In genomic region chr10:22271786-22272185, GRCh38 we compare ENCODE assay signal across 22 cellular contexts. TPM values are rescaled to one million over a fixed set of nuclear protein-coding genes. Genes with fewer than 3 reads are reported as not detected.
A peak's percentile ranks its signal among the peaks of the same experiment; 100 is the strongest.
DNase-seq lines count a peak whose midpoint lies in the region; ATAC-seq, FAIRE-seq and TF ChIP-seq lines count a peak whose summit lies in the region.
"Had no signal": no experiment of that assay in that cellular context is flagged by ENCODE, and none has a peak within 500 bp of the region (broad histone marks: within the 10 kb centered on the region; RNA-seq: fewer than 3 reads in every experiment).

No MANE protein-coding gene starts in this region.

- no peaks in the 10 kb centered on the region for H3K36me3 ChIP-seq in H1 (ENCODE audit: control insufficient read depth in 2 of 4, insufficient read depth in 4 of 4, low read length in 3 of 4)
- H3K36me3 ChIP-seq: BE2C had no signal

- peak overlapping the region; percentile 76 for H2AFZ ChIP-seq in H1 (ENCODE audit: low read length)

- peaks cover 0 to 3% of the 10 kb centered on the region in 2 donors for H3K9me3 Mint-ChIP-seq in activated naive CD4-positive, alpha-beta T cell treated with anti-CD3 and anti-CD28 coated beads, Interleukin-2, amount 50 U/mL, for 72 hours
- H3K9me3 Mint-ChIP-seq in stimulated activated naive CD8-positive, alpha-beta T cell treated with anti-CD3 and anti-CD28 coated beads, Interleukin-15, amount 100 ng/mL, for 72 hours, result no peaks in the 10 kb centered on the region
- H3K9me3 Mint-ChIP-seq: CD4-positive, alpha-beta memory T cell had no signal

- H3K56ac ChIP-seq in H1 (replicated peaks; ENCODE audit: insufficient read length, low read depth, low read length), result no peak overlapping the region

- no peak for TF ChIP-seq CTCF in H1 (IDR thresholded peaks at IDR 0.05; ENCODE audit: control extremely low read depth in 1 of 3, insufficient read depth in 1 of 3, low read depth in 1 of 3, low read length in 3 of 3)

- no peak overlapping the region for H3K4me3 ChIP-seq in H1 (ENCODE audit: extremely low read depth in 1 of 4, insufficient read depth in 2 of 4, low read depth in 3 of 4, low read length in 4 of 4)

- no peak overlapping the region for H3K14ac ChIP-seq in H1 (ENCODE audit: insufficient read length)

- no peaks in the 10 kb centered on the region for H3K4me1 ChIP-seq in H1 (replicated peaks in 1 of 4; ENCODE audit: control insufficient read depth in 3 of 4, insufficient read depth in 4 of 4, low read length in 3 of 4)
- H3K4me1 ChIP-seq: BE2C had no signal

- peak; percentile 56 to 63 for ATAC-seq in activated CD4-positive, CD25-positive, alpha-beta regulatory T cell treated with anti-CD3 and anti-CD28 coated beads, Interleukin-2, amount 50 U/mL, for 24 hours
- peak; percentile 70 to 88 for ATAC-seq in activated naive CD4-positive, alpha-beta T cell treated with anti-CD3 and anti-CD28 coated beads, Interleukin-2, amount 50 U/mL, for 72 hours
- ATAC-seq in stimulated activated naive CD8-positive, alpha-beta T cell treated with anti-CD3 and anti-CD28 coated beads, Interleukin-15, amount 100 ng/mL, for 72 hours, result peak; percentile 28

- no peak overlapping the region for H4K8ac ChIP-seq in H1 (ENCODE audit: extremely low read depth, insufficient read depth, low read length)

- no peaks in the 10 kb centered on the region for H3K36me3 Mint-ChIP-seq in activated naive CD4-positive, alpha-beta T cell treated with anti-CD3 and anti-CD28 coated beads, Interleukin-2, amount 50 U/mL, for 72 hours
- H3K36me3 Mint-ChIP-seq: CD4-positive, alpha-beta memory T cell had no signal

- no peak for TF ChIP-seq RAD21 in H1 (IDR thresholded peaks at IDR 0.05 in 1 of 2, conservative IDR thresholded peaks at IDR 0.05 in 1 of 2; ENCODE audit: low read depth in 2 of 2, low read length in 2 of 2)

- H2BK20ac ChIP-seq in H1 (ENCODE audit: low read length), result no peak overlapping the region

- no peaks in the 10 kb centered on the region for H3K79me2 ChIP-seq in H1 (ENCODE audit: control insufficient read depth in 1 of 2, insufficient read depth in 2 of 2, low read length in 2 of 2)

- H3K4me1 Mint-ChIP-seq in stimulated activated naive CD8-positive, alpha-beta T cell treated with anti-CD3 and anti-CD28 coated beads, Interleukin-15, amount 100 ng/mL, for 72 hours, result no peaks in the 10 kb centered on the region
- H3K4me1 Mint-ChIP-seq: CD4-positive, alpha-beta memory T cell had no signal

- H3K27ac Mint-ChIP-seq in activated naive CD4-positive, alpha-beta T cell treated with anti-CD3 and anti-CD28 coated beads, Interleukin-2, amount 50 U/mL, for 72 hours, result no peak overlapping the region
- H3K27ac Mint-ChIP-seq in stimulated activated naive CD8-positive, alpha-beta T cell treated with anti-CD3 and anti-CD28 coated beads, Interleukin-15, amount 100 ng/mL, for 72 hours, result no peak overlapping the region
- H3K27ac Mint-ChIP-seq: CD4-positive, alpha-beta memory T cell had no signal

- POLR2A ChIA-PET in H1 (lab: Charles Lee; ENCODE audit: partially characterized antibody), result no interaction called here

- H3K9ac ChIP-seq in H1 (replicated peaks in 1 of 4; ENCODE audit: extremely low read depth in 1 of 4, low read depth in 3 of 4, low read length in 3 of 4), result no peak overlapping the region

- no peak for TF ChIP-seq EP300 in H1 (IDR thresholded peaks at IDR 0.05; ENCODE audit: borderline replicate concordance in 1 of 2, low read depth in 2 of 2, low read length in 2 of 2)

- no peak overlapping the region for H3K18ac ChIP-seq in H1 (ENCODE audit: extremely low read depth, low read length)

- H3K27me3 ChIP-seq in H1 (replicated peaks in 1 of 4; ENCODE audit: control insufficient read depth in 3 of 4, extremely low read depth in 1 of 4, insufficient read depth in 3 of 4, low read length in 3 of 4), result no peaks in the 10 kb centered on the region; a peak in 3 of 7 replicates
- H3K27me3 ChIP-seq: BE2C had no signal

- no peak overlapping the region for H3K27ac ChIP-seq in H1 (ENCODE audit: low read depth, low read length)
- H3K27ac ChIP-seq: 22Rv1 had no signal

- H4K20me1 ChIP-seq in H1 (replicated peaks in 1 of 2; ENCODE audit: control insufficient read depth in 1 of 2, insufficient read depth in 2 of 2, low read length in 2 of 2), result no peaks in the 10 kb centered on the region

- no peak for TF ChIP-seq POLR2A in H1 (IDR thresholded peaks at IDR 0.05; ENCODE audit: control extremely low read depth in 1 of 2, low read depth in 2 of 2, low read length in 2 of 2)

- H3K4me3 Mint-ChIP-seq in stimulated activated naive CD8-positive, alpha-beta T cell treated with anti-CD3 and anti-CD28 coated beads, Interleukin-15, amount 100 ng/mL, for 72 hours, result no peak overlapping the region
- H3K4me3 Mint-ChIP-seq: CD4-positive, alpha-beta memory T cell had no signal

- no peak overlapping the region for H3K23ac ChIP-seq in H1 (ENCODE audit: insufficient read length)

- no peaks in the 10 kb centered on the region for H3K9me3 ChIP-seq in H1 (ENCODE audit: insufficient read depth in 2 of 2, low read depth in 1 of 2, low read length in 1 of 2)
- H3K9me3 ChIP-seq: BE2C had no signal

- WGBS in H1 (ENCODE audit: extremely low coverage in 1 of 2, insufficient coverage in 1 of 2, insufficient read length in 1 of 2, insufficient replicate concordance in 2 of 2, low coverage in 1 of 2, low lambda C conversion rate in 2 of 2, missing lambda C conversion rate in 1 of 2), 2 experiments, result 88% methylated on average over 6 of the region's 6 CpGs; no CpG with 5 or more reads in 1 of the 2 experiments

- H2AK5ac ChIP-seq in H1 (ENCODE audit: low read depth, low read length), result no peak overlapping the region

- FAIRE-seq in H1 (lab: Jason Lieb, UNC), result no peak
- FAIRE-seq: GM19239, RCC 7860 had no signal

- peaks cover 12% of the 10 kb centered on the region for H3K27me3 Mint-ChIP-seq in stimulated activated naive CD8-positive, alpha-beta T cell treated with anti-CD3 and anti-CD28 coated beads, Interleukin-15, amount 100 ng/mL, for 72 hours

- H2BK120ac ChIP-seq in H1 (replicated peaks; ENCODE audit: low read depth, low read length), result no peak overlapping the region

- CTCF ChIA-PET in H1 (lab: Charles Lee; ENCODE audit: partially characterized antibody), result interaction anchor here (0.7 to 0.9 kb wide), 2 partner anchors 242 to 278 kb away, joined by 3 read pairs; no protein-coding TSS in a partner anchor

- H3K23me2 ChIP-seq in H1 (ENCODE audit: low read depth, low read length), result no peaks in the 10 kb centered on the region

- no peak overlapping the region for H2BK12ac ChIP-seq in H1 (ENCODE audit: low read depth, low read length)

- H2BK5ac ChIP-seq in H1 (ENCODE audit: low read depth, low read length), result no peak overlapping the region

- no peak overlapping the region for H3K4me2 ChIP-seq in H1 (ENCODE audit: insufficient read depth in 1 of 2, low read depth in 2 of 2, low read length in 2 of 2)

- H3K4ac ChIP-seq in H1 (replicated peaks; ENCODE audit: insufficient read length, low read depth, low read length), result no peak overlapping the region

- no peaks in the 10 kb centered on the region for H3K79me1 ChIP-seq in H1 (ENCODE audit: low read depth, low read length)

- no peak overlapping the region for H2BK15ac ChIP-seq in H1 (ENCODE audit: low read length)

- H4K91ac ChIP-seq in H1 (replicated peaks; ENCODE audit: insufficient read length, low read length), result no peak overlapping the region

- H4K5ac ChIP-seq in H1 (ENCODE audit: insufficient read length, low read depth, low read length), result no peak overlapping the region

- DNase-seq in activated CD4-positive, CD25-positive, alpha-beta regulatory T cell treated with anti-CD3 and anti-CD28 coated beads, Interleukin-2, amount 50 U/mL, for 72 hours, result no peak
- DNase-seq in activated naive CD4-positive, alpha-beta T cell treated with anti-CD3 and anti-CD28 coated beads, Interleukin-2, amount 50 U/mL, for 72 hours (ENCODE audit: low spot score in 2 of 2), result no peak
- DNase-seq in activated naive CD4-positive, alpha-beta T cell treated with anti-CD3 and anti-CD28 coated beads, Interleukin-2, amount 50 U/mL, for 16 hours, result no peak
- no peak for DNase-seq in H1 (ENCODE audit: low read depth in 1 of 2, low spot score in 2 of 2)
- no peak for DNase-seq in stimulated activated naive CD8-positive, alpha-beta T cell treated with anti-CD3 and anti-CD28 coated beads, Interleukin-15, amount 100 ng/mL, for 72 hours
- DNase-seq in NOMO-1 treated with DMSO at 0.1 percent for 48 hours (lab: John Stamatoyannopoulos, UW; ENCODE audit: unreplicated experiment), result no peak
- no peak for DNase-seq in GM03348 (ENCODE audit: low spot score)
- DNase-seq: BE2C; Calu3; CD4-positive, alpha-beta memory T cell; H7; Karpas-422; MM.1S; NCI-H1092 treated with DMSO at 0.1 percent for 48 hours; NCI-H2227 treated with DMSO at 0.1 percent for 48 hours; NCI-H524; SHP77 had no signal

RNA-seq across cellular contexts. Expression of gene COMMD3, which starts 44.4 kb away (rescaled TPM):
- 10 to 100 TPM; 57.3 to 91.3 TPM for total RNA-seq in activated naive CD4-positive, alpha-beta T cell treated with anti-CD3 and anti-CD28 coated beads, Interleukin-2, amount 50 U/mL, for 72 hours
- 2.3 and 2.7 TPM in 2 replicates for total RNA-seq in H1 (2021; fragmentation: NEBNext Ultra II Directional; extraction: Animal tissue kit (Norgen Biotek cat#: 25700))
- 0.94 and 2.7 TPM in 2 replicates for polyA plus RNA-seq in H1 (2011; rRNA removed)
- 2.1 TPM for polyA plus RNA-seq in H1 (2011; cell fraction: cytosol; rRNA removed)
- 1.2 TPM for polyA plus RNA-seq in H1 (2011; cell fraction: nucleus; rRNA removed)
- 2.4 to 4.3 TPM (median 2.7 TPM) in 4 replicates for polyA plus RNA-seq in H1 (2012, experiment 1 of 2)
- polyA plus RNA-seq in H1 (2012, experiment 2 of 2), result 1.8 TPM
- 4.5 TPM for polyA plus RNA-seq in H1 (2013, experiment 1 of 2)
- polyA plus RNA-seq in H1 (2013, experiment 2 of 2), result 3.1 TPM
- polyA minus RNA-seq in H1 (2011; rRNA and poly(A)+ RNA removed), result 0.63 and 1.8 TPM in 2 replicates
- not detected for polyA minus RNA-seq in H1 (2011; cell fraction: cytosol; rRNA and poly(A)+ RNA removed)
- polyA minus RNA-seq in H1 (2011; cell fraction: nucleus; rRNA and poly(A)+ RNA removed), result not detected

RNA-seq across cellular contexts. Expression of gene BMI1, which starts 49.1 kb away (rescaled TPM):
- total RNA-seq in activated naive CD4-positive, alpha-beta T cell treated with anti-CD3 and anti-CD28 coated beads, Interleukin-2, amount 50 U/mL, for 72 hours, result 10 to 100 TPM; 42.9 to 48.7 TPM
- 7.0 and 10.7 TPM in 2 replicates for total RNA-seq in H1 (2021; fragmentation: NEBNext Ultra II Directional; extraction: Animal tissue kit (Norgen Biotek cat#: 25700))
- 2.8 and 2.9 TPM in 2 replicates for polyA plus RNA-seq in H1 (2011; rRNA removed)
- polyA plus RNA-seq in H1 (2011; cell fraction: cytosol; rRNA removed), result 4.1 TPM
- polyA plus RNA-seq in H1 (2011; cell fraction: nucleus; rRNA removed), result 7.6 TPM
- 2.8 to 10.9 TPM (median 4.8 TPM) in 4 replicates for polyA plus RNA-seq in H1 (2012, experiment 1 of 2)
- polyA plus RNA-seq in H1 (2012, experiment 2 of 2), result 0.12 TPM
- polyA plus RNA-seq in H1 (2013, experiment 1 of 2), result 2.9 TPM
- 2.7 TPM for polyA plus RNA-seq in H1 (2013, experiment 2 of 2)
- polyA minus RNA-seq in H1 (2011; rRNA and poly(A)+ RNA removed), result 5.2 and 8.7 TPM in 2 replicates
- polyA minus RNA-seq in H1 (2011; cell fraction: cytosol; rRNA and poly(A)+ RNA removed), result 5.9 TPM
- 7.2 TPM for polyA minus RNA-seq in H1 (2011; cell fraction: nucleus; rRNA and poly(A)+ RNA removed)

RNA-seq across cellular contexts. Expression of gene EBLN1, which starts 54.0 kb away (rescaled TPM):
- total RNA-seq in activated naive CD4-positive, alpha-beta T cell treated with anti-CD3 and anti-CD28 coated beads, Interleukin-2, amount 50 U/mL, for 72 hours, result not detected
- total RNA-seq in H1 (2021; fragmentation: NEBNext Ultra II Directional; extraction: Animal tissue kit (Norgen Biotek cat#: 25700)), result not detected in 2 replicates
- not detected in 2 replicates for polyA plus RNA-seq in H1 (2011; rRNA removed)
- not detected for polyA plus RNA-seq in H1 (2011; cell fraction: cytosol; rRNA removed)
- polyA plus RNA-seq in H1 (2011; cell fraction: nucleus; rRNA removed), result not detected
- polyA plus RNA-seq in H1 (2012, experiment 1 of 2), result not detected in 4 replicates
- polyA plus RNA-seq in H1 (2012, experiment 2 of 2), result not detected
- polyA plus RNA-seq in H1 (2013, experiment 1 of 2), result 0.06 TPM
- 0.06 TPM for polyA plus RNA-seq in H1 (2013, experiment 2 of 2)
- not detected in 2 replicates for polyA minus RNA-seq in H1 (2011; rRNA and poly(A)+ RNA removed)
- polyA minus RNA-seq in H1 (2011; cell fraction: cytosol; rRNA and poly(A)+ RNA removed), result not detected
- not detected for polyA minus RNA-seq in H1 (2011; cell fraction: nucleus; rRNA and poly(A)+ RNA removed)
- total RNA-seq: Calu3; CD4-positive, alpha-beta memory T cell; H7 had no signal
- polyA plus RNA-seq: AG04450; CD4-positive, alpha-beta memory T cell had no signal

Comparison
In these comparisons a context has a peak if more than half of its experiments do, and no peak if none do; other contexts are left out.
1. ATAC-seq: peak in every context shown above with its lines; median percentile 79 in activated naive CD4-positive, alpha-beta T cell treated with anti-CD3 and anti-CD28 coated beads, Interleukin-2, amount 50 U/mL, for 72 hours; 60 in activated CD4-positive, CD25-positive, alpha-beta regulatory T cell treated with anti-CD3 and anti-CD28 coated beads, Interleukin-2, amount 50 U/mL, for 24 hours; 28 in stimulated activated naive CD8-positive, alpha-beta T cell treated with anti-CD3 and anti-CD28 coated beads, Interleukin-15, amount 100 ng/mL, for 72 hours.
2. RNA of gene COMMD3, which starts 44.4 kb away (total RNA-seq): 57.3 to 91.3 TPM in activated naive CD4-positive, alpha-beta T cell treated with anti-CD3 and anti-CD28 coated beads, Interleukin-2, amount 50 U/mL, for 72 hours; 2.3 to 2.7 TPM in H1; every median in the first group is over 10 times any median in the second.